11 cellular contexts compared by ENCODE assay signal in genomic region chr1:7960165-7960564, GRCh38. TPM values are rescaled to one million over a fixed set of nuclear protein-coding genes. Genes with fewer than 3 reads are reported as not detected.
DNase-seq lines count a peak whose midpoint lies in the region; ATAC-seq and TF ChIP-seq lines count a peak whose summit lies in the region.
"Had no signal": no experiment of that assay in that cellular context is flagged by ENCODE, and none has a peak within 500 bp of the region (broad histone marks: within the 10 kb centered on the region; RNA-seq: fewer than 3 reads in every experiment).

No MANE protein-coding gene starts in this region.

- TF ChIP-seq CTCF in OCI-LY3 (IDR thresholded peaks at IDR 0.05; ENCODE audit: low read depth, low read length) (no peak), parathyroid adenoma (IDR thresholded peaks at IDR 0.05) (no peak)

- H3K4me3 Mint-ChIP-seq in effector memory CD8-positive, alpha-beta T cell, result peak overlapping the region; percentile 88 to 91

- in situ Hi-C loops in GM23248 (cut with MboI), result no loop called here

- H3K9me2 ChIP-seq in GM23248 (ENCODE audit: insufficient read depth), result no peaks in the 10 kb centered on the region

- 96 to 100% methylated on average over 2 of the region's 2 CpGs for WGBS in GM23248 (ENCODE audit: low coverage in 1 of 2, low lambda C conversion rate in 2 of 2, missing lambda C conversion rate in 2 of 2), 2 experiments

- peaks cover 35 to 53% of the 10 kb centered on the region in 2 donors for H3K4me1 Mint-ChIP-seq in effector memory CD8-positive, alpha-beta T cell (ENCODE audit: low read depth in 2 of 2)

- H3K27me3 ChIP-seq in GM23248 (replicated peaks; ENCODE audit: insufficient read depth) (no peaks in the 10 kb centered on the region), OCI-LY3 (ENCODE audit: low read depth, low read length) (no peaks in the 10 kb centered on the region), parathyroid adenoma (ENCODE audit: control insufficient read depth, insufficient read depth, low read length) (no peaks in the 10 kb centered on the region)
- H3K27me3 ChIP-seq: ascending aorta had no signal

- peaks cover 16% of the 10 kb centered on the region for H3K4me1 ChIP-seq in GM23248 (ENCODE audit: insufficient read depth)
- peaks cover 10% of the 10 kb centered on the region; the same call in 1 of the 2 replicates for H3K4me1 ChIP-seq in OCI-LY3 (ENCODE audit: low read length)
- H3K4me1 ChIP-seq in parathyroid adenoma, result no peaks in the 10 kb centered on the region

- H3K4me2 ChIP-seq in GM23248 (ENCODE audit: unreplicated experiment) (peak overlapping the region; percentile 88), OCI-LY3 (ENCODE audit: low read length) (peak overlapping the region; percentile 78), parathyroid adenoma (ENCODE audit: low read length) (no peak overlapping the region)

- H3K27ac ChIP-seq in GM23248 (no peak overlapping the region), OCI-LY3 (ENCODE audit: low read length) (no peak overlapping the region), parathyroid adenoma (peak overlapping the region; percentile 92)

- DNase-seq in GM23248 (no peak), occipital lobe (lab: John Stamatoyannopoulos, UW) (no peak)
- DNase-seq in effector memory CD8-positive, alpha-beta T cell, result no peak
- no peak for DNase-seq in stimulated activated naive CD4-positive, alpha-beta T cell (lab: John Stamatoyannopoulos, UW)
- DNase-seq: SIG-M5 had no signal

- H3K9ac ChIP-seq in GM23248, result peak overlapping the region; percentile 97
- H3K9ac ChIP-seq in OCI-LY3 (ENCODE audit: low read length), result no peak overlapping the region
- no peak overlapping the region for H3K9ac ChIP-seq in parathyroid adenoma

- H3K27ac Mint-ChIP-seq in effector memory CD8-positive, alpha-beta T cell, result peak overlapping the region; percentile 82 to 96

- no peak overlapping the region for H2AFZ ChIP-seq in GM23248
- no peak overlapping the region for H2AFZ ChIP-seq in OCI-LY3 (ENCODE audit: low read depth, low read length)
- H2AFZ ChIP-seq in parathyroid adenoma, result no peak overlapping the region

- H3K9me3 ChIP-seq in GM23248 (ENCODE audit: low read depth) (no peaks in the 10 kb centered on the region), OCI-LY3 (ENCODE audit: insufficient read depth, low read length) (no peaks in the 10 kb centered on the region), parathyroid adenoma (ENCODE audit: control insufficient read depth, low read length) (no peaks in the 10 kb centered on the region)
- H3K9me3 ChIP-seq: ascending aorta, thoracic aorta had no signal

- H3F3A ChIP-seq in GM23248 (ENCODE audit: insufficient read depth), result peaks cover 14% of the 10 kb centered on the region

- H4K20me1 ChIP-seq in GM23248 (ENCODE audit: insufficient read depth) (no peaks in the 10 kb centered on the region), OCI-LY3 (ENCODE audit: insufficient read depth, low read length) (no peaks in the 10 kb centered on the region)

- H3K36me3 Mint-ChIP-seq in effector memory CD8-positive, alpha-beta T cell (ENCODE audit: insufficient read depth), result peaks cover 39% of the 10 kb centered on the region

- no peak for ATAC-seq in effector memory CD8-positive, alpha-beta T cell (replicated peaks)
- no peak for ATAC-seq in HG03108 (IDR thresholded peaks at IDR 0.05; ENCODE audit: unreplicated experiment)

- peak overlapping the region; percentile 97; the same call in 1 of the 2 replicates for H3K4me3 ChIP-seq in GM23248
- H3K4me3 ChIP-seq in OCI-LY3 (ENCODE audit: low read length), result peak overlapping the region; percentile 99
- no peak overlapping the region for H3K4me3 ChIP-seq in parathyroid adenoma (ENCODE audit: low read depth, low read length)

- no peaks in the 10 kb centered on the region for H3K27me3 Mint-ChIP-seq in effector memory CD8-positive, alpha-beta T cell

- no peaks in the 10 kb centered on the region for H3K9me3 Mint-ChIP-seq in effector memory CD8-positive, alpha-beta T cell

- H3K79me2 ChIP-seq in GM23248 (ENCODE audit: insufficient read depth) (peaks cover 35% of the 10 kb centered on the region), OCI-LY3 (ENCODE audit: low read length) (peaks cover 44% of the 10 kb centered on the region), parathyroid adenoma (peaks cover 18% of the 10 kb centered on the region)

- peaks cover 11% of the 10 kb centered on the region for H3K36me3 ChIP-seq in GM23248 (ENCODE audit: low read depth)
- H3K36me3 ChIP-seq in OCI-LY3 (replicated peaks; ENCODE audit: low read depth, low read length), result peaks cover 9% of the 10 kb centered on the region
- H3K36me3 ChIP-seq in parathyroid adenoma (ENCODE audit: control insufficient read depth, insufficient read depth, low read length), result no peaks in the 10 kb centered on the region
- H3K36me3 ChIP-seq: thoracic aorta had no signal

RNA-seq across cellular contexts. Expression of gene PARK7, which starts 1.3 kb away (rescaled TPM):
- 191 and 198 TPM in 2 replicates for total RNA-seq in GM23248 (2014; rRNA removed; shearing (Covaris generic))
- 514 and 522 TPM in 2 replicates for polyA plus RNA-seq in GM23248 (2016; fragmentation: Nextera tagmentation; extraction: Ambion mirVana)
- 112 TPM for total RNA-seq in occipital lobe

RNA-seq across cellular contexts. Expression of gene TNFRSF9, which starts 19.5 kb away (rescaled TPM):
- 0.13 TPM in 1 of 2 replicates, not detected in the other for total RNA-seq in GM23248 (2014; rRNA removed; shearing (Covaris generic))
- not detected in 2 replicates for polyA plus RNA-seq in GM23248 (2016; fragmentation: Nextera tagmentation; extraction: Ambion mirVana)
- total RNA-seq in occipital lobe, result not detected
- total RNA-seq: ascending aorta, frontal cortex, thoracic aorta had no signal
